ENCODE assay signal across 8 cellular contexts in the genomic region with DNA sequence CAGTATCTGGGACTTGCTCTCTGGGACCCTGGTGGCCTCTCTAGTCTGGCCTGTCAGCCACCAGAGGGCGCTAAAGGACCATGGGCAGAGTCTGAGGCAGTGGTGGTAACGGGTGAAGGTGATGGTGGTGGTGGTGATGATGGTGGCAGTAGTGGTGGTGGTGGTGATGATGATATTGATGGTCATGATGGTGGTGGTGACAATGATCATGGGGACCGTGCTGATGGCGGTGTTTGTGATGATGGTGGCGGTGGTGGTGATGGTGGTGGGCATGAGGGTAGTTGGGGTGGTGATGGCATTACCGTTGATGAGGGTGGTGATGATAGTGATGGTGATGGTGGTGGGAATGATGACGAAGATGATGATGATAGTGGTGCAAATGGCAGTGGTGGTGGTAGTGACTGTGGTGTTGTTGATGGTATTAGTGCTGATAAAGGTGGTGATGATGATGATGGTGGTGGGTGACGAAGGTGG. TPM values are rescaled to one million over a fixed set of nuclear protein-coding genes. Genes with fewer than 3 reads are reported as not detected.
DNase-seq lines count a peak whose midpoint lies in the region; ATAC-seq and TF ChIP-seq lines count a peak whose summit lies in the region.

No MANE protein-coding gene starts in this region.

- in situ Hi-C loops in G401 (cut with HindIII; ENCODE audit: low sequenced_read_pairs): no loop called here

- DNase-seq in G401 (ENCODE audit: low spot score) (peak; percentile 34), MV-4-11 (lab: John Stamatoyannopoulos, UW) (peak; percentile 48), cardiac fibroblast (ENCODE audit: low read depth in 2 of 2) (peak; percentile 60 to 61), left colon (peak; percentile 69 to 93), NCI-H1436 (lab: John Stamatoyannopoulos, UW) (no peak)
- DNase-seq in activated CD4-positive, CD25-positive, alpha-beta regulatory T cell (lab: John Stamatoyannopoulos, UW): peak; percentile 73 to 87 (median 82)
- DNase-seq in stimulated activated CD4-positive, alpha-beta T cell treated with anti-CD3 and anti-CD28 coated beads, TNF-alpha, amount 100 ng/mL, for 1 hour (ENCODE audit: low read depth in 3 of 3, low spot score in 1 of 3): peak; percentile 71 to 84 (median 77)

- intact Hi-C loops in left colon (cut with DNase I, micrococcal nuclease): loop anchor here (5.0 to 10.0 kb wide), 3 partner anchors 99 to 466 kb away; no protein-coding TSS in a partner anchor

- H3K4me3 ChIP-seq in cardiac fibroblast (replicated peaks in 1 of 2; ENCODE audit: low read depth in 2 of 2, low read length in 2 of 2): no peak overlapping the region

- ATAC-seq in left colon (peak; percentile 73), GM21717 (IDR thresholded peaks at IDR 0.05; ENCODE audit: unreplicated experiment) (no peak)

- peak; percentile 88 for TF ChIP-seq CTCF in cardiac fibroblast (IDR thresholded peaks at IDR 0.05; ENCODE audit: low read depth, low read length)

RNA-seq across cellular contexts. Expression of a gene that starts 16.0 kb away (rescaled TPM):
- total RNA-seq in G401 (2014; rRNA removed; shearing (Covaris generic)): not detected in 2 replicates
- total RNA-seq in left colon: 1 to 10 TPM; 2.0 to 3.8 TPM

RNA-seq across cellular contexts. Expression of a gene that starts 16.4 kb away (rescaled TPM):
- total RNA-seq in G401 (2014; rRNA removed; shearing (Covaris generic)): 0.85 TPM in 1 of 2 replicates, not detected in the other
- 10 to 100 TPM; 42.8 to 56.8 TPM for total RNA-seq in left colon

RNA-seq across cellular contexts. Expression of a gene that starts 27.8 kb away (rescaled TPM):
- total RNA-seq in G401 (2014; rRNA removed; shearing (Covaris generic)): 44.6 and 46.1 TPM in 2 replicates
- total RNA-seq in left colon: 10 to 100 TPM; 39.9 to 40.4 TPM

RNA-seq across cellular contexts. Expression of a gene that starts 51.2 kb away (rescaled TPM):
- total RNA-seq in G401 (2014; rRNA removed; shearing (Covaris generic)): 61.8 and 105 TPM in 2 replicates
- 100 to 1,000 TPM; 111 to 217 TPM for total RNA-seq in left colon

Comparison
In these comparisons a context has a peak if more than half of its experiments do, and no peak if none do; other contexts are left out.
1. RNA of a gene that starts 16.4 kb away (total RNA-seq): 42.8 to 56.8 TPM in left colon; 0.85 TPM in G401; every median in the first group is over 10 times any median in the second.